Comparison of ENCODE assay signal across 15 cellular contexts in genomic region chr13:84192125-84192524, GRCh38.
DNase-seq lines count a peak whose midpoint lies in the region; ATAC-seq and TF ChIP-seq lines count a peak whose summit lies in the region.
"Had no signal": no experiment of that assay in that cellular context is flagged by ENCODE, and none has a peak within 500 bp of the region (broad histone marks: within the 10 kb centered on the region; RNA-seq: fewer than 3 reads in every experiment).

No MANE protein-coding gene starts in this region.

- TF ChIP-seq RAD21 in SK-N-SH (IDR thresholded peaks at IDR 0.05; ENCODE audit: low read length), result no peak

- H3F3A ChIP-seq in SK-N-SH (replicated peaks; ENCODE audit: insufficient read depth), result no peaks in the 10 kb centered on the region

- H3K79me2 ChIP-seq in SK-N-SH (ENCODE audit: insufficient read depth), result no peaks in the 10 kb centered on the region

- H4K20me1 ChIP-seq in SK-N-SH (ENCODE audit: insufficient read depth), result no peaks in the 10 kb centered on the region

- peak overlapping the region; percentile 48; the same call in 1 of the 2 replicates for H2AFZ ChIP-seq in SK-N-SH (ENCODE audit: low read depth)

- no peak for TF ChIP-seq EP300 in SK-N-SH (IDR thresholded peaks at IDR 0.05; ENCODE audit: borderline replicate concordance in 1 of 2, low read depth in 1 of 2, low read length in 1 of 2)

- H3K4me1 ChIP-seq in SK-N-SH (ENCODE audit: control insufficient read depth in 1 of 2, insufficient read depth in 2 of 2, low read depth in 1 of 2, low read length in 1 of 2), result peaks cover 0 to 7% of the 10 kb centered on the region in 2 experiments; a peak in 1 of 4 replicates
- H3K4me1 ChIP-seq: stomach had no signal

- no peaks in the 10 kb centered on the region for H3K9me3 ChIP-seq in SK-N-SH

- no peak overlapping the region for H3K9ac ChIP-seq in SK-N-SH

- H3K4me3 ChIP-seq in SK-N-SH (ENCODE audit: low read depth in 2 of 2, low read length in 1 of 2) (no peak overlapping the region), fibroblast of mammary gland (ENCODE audit: control insufficient read depth, low read depth, low read length) (no peak overlapping the region), retinal pigment epithelial cell (ENCODE audit: low read length) (no peak overlapping the region)
- H3K4me3 ChIP-seq: stomach had no signal

- peak; percentile 48 for DNase-seq in H4 (ENCODE audit: low spot score)
- DNase-seq in SK-N-SH, result no peak
- DNase-seq in fibroblast of mammary gland (ENCODE audit: low read depth), result peak; percentile 76
- DNase-seq in retinal pigment epithelial cell (ENCODE audit: low read depth), result peak; percentile 78
- no peak for DNase-seq in cerebellum (ENCODE audit: low spot score)
- DNase-seq in NCI-H510A treated with DMSO at 0.1 percent for 48 hours (lab: John Stamatoyannopoulos, UW), result no peak
- DNase-seq: effector CD8-positive, alpha-beta T cell; midbrain; NCI-H1694; NCI-H82; SIG-M5; stomach had no signal

- no peaks in the 10 kb centered on the region for H3K9me2 ChIP-seq in SK-N-SH

- CTCF ChIA-PET in SK-N-SH (lab: Yijun Ruan, JAX), result no interaction called here

- POLR2A ChIA-PET in SK-N-SH (lab: Yijun Ruan, JAX), result no interaction called here

- H3K27me3 ChIP-seq in SK-N-SH (ENCODE audit: insufficient read depth), result no peaks in the 10 kb centered on the region
- H3K27me3 ChIP-seq: stomach had no signal

- H3K36me3 ChIP-seq in SK-N-SH (replicated peaks in 1 of 2; ENCODE audit: control insufficient read depth in 1 of 2, insufficient read depth in 2 of 2, low read length in 1 of 2), result no peaks in the 10 kb centered on the region
- H3K36me3 ChIP-seq: stomach had no signal

- H3K4me2 ChIP-seq in SK-N-SH, result no peak overlapping the region

- WGBS in SK-N-SH (ENCODE audit: low lambda C conversion rate), result 35% methylated on average over 3 of the region's 3 CpGs

- no peak overlapping the region for H3K27ac ChIP-seq in SK-N-SH (ENCODE audit: low read depth in 2 of 2, low read length in 1 of 2)
- H3K27ac ChIP-seq: stomach, VCaP had no signal

- no peak for TF ChIP-seq CTCF in SK-N-SH (IDR thresholded peaks at IDR 0.05)
- TF ChIP-seq CTCF in fibroblast of mammary gland (conservative IDR thresholded peaks at IDR 0.05; ENCODE audit: control insufficient read depth, insufficient read depth, low read depth, low read length), result no peak
- no peak for TF ChIP-seq CTCF in retinal pigment epithelial cell (conservative IDR thresholded peaks at IDR 0.05; ENCODE audit: low read depth, low read length)

- ATAC-seq in HG03571 (IDR thresholded peaks at IDR 0.05; ENCODE audit: unreplicated experiment) (no peak), GM18861 (IDR thresholded peaks at IDR 0.05; ENCODE audit: unreplicated experiment) (no peak)

TF ChIP-seq in SK-N-SH, 30 proteins besides CTCF, POLR2A, EP300 and RAD21:
- TF ChIP-seq POLR2AphosphoS5 (IDR thresholded peaks at IDR 0.05; ENCODE audit: low read depth, low read length), result no peak
- TF ChIP-seq IRF3 (IDR thresholded peaks at IDR 0.05; ENCODE audit: low read depth, low read length), result no peak
- TF ChIP-seq CHD2 (IDR thresholded peaks at IDR 0.05; ENCODE audit: low read length, partially characterized antibody), result no peak
- TF ChIP-seq, protein P1, sequence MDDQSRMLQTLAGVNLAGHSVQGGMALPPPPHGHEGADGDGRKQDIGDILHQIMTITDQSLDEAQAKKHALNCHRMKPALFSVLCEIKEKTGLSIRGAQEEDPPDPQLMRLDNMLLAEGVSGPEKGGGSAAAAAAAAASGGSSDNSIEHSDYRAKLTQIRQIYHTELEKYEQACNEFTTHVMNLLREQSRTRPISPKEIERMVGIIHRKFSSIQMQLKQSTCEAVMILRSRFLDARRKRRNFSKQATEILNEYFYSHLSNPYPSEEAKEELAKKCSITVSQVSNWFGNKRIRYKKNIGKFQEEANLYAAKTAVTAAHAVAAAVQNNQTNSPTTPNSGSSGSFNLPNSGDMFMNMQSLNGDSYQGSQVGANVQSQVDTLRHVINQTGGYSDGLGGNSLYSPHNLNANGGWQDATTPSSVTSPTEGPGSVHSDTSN (IDR thresholded peaks at IDR 0.05), result no peak

Comparison
In these comparisons a context has a peak if more than half of its experiments do, and no peak if none do; other contexts are left out.
1. DNase-seq: peak in H4 (single experiment), fibroblast of mammary gland (single experiment) and retinal pigment epithelial cell (single experiment); none in SK-N-SH (single experiment), cerebellum (single experiment) and NCI-H510A treated with DMSO at 0.1 percent for 48 hours (single experiment).